15 cellular contexts compared by ENCODE assay signal in the genomic region with DNA sequence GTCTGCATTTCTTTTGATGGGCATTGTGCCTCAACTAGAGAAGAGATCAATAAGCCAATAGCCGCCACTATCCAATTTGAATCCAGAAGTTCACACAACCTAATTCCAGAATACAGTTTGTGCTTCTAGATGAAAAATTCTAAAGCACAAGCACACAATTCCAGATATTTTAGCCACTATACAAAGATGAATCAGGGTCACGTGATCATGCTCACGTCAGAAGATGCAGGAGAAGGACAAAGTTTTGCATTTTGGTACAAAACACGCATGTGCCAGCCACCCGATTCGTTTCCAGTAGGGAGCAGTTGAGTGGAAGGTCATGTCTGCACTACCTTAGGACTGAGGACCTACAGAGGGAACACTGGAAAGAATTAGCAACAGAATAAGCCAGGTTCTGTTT. TPM values are rescaled to one million over a fixed set of nuclear protein-coding genes. Genes with fewer than 3 reads are reported as not detected.
DNase-seq lines count a peak whose midpoint lies in the region; ATAC-seq, FAIRE-seq and TF ChIP-seq lines count a peak whose summit lies in the region.
"Had no signal": no experiment of that assay in that cellular context is flagged by ENCODE, and none has a peak within 500 bp of the region (broad histone marks: within the 10 kb centered on the region; RNA-seq: fewer than 3 reads in every experiment).

No MANE protein-coding gene starts in this region.

- WGBS in HepG2 (ENCODE audit: low lambda C conversion rate), result 48% methylated on average over 6 of the region's 6 CpGs
- WGBS in right lobe of liver (ENCODE audit: insufficient coverage, low coverage, low lambda C conversion rate, missing lambda C conversion rate), result 67% methylated on average over 4 of the region's 6 CpGs

- no peak overlapping the region for H3K27ac ChIP-seq in HepG2 (ENCODE audit: extremely low read length, insufficient read depth, low read length)
- H3K27ac ChIP-seq in right lobe of liver, result no peak overlapping the region
- H3K27ac ChIP-seq in kidney (ENCODE audit: low read depth in 2 of 2, low read length in 2 of 2), result peak overlapping the region; percentile 56 to 64
- peak overlapping the region; percentile 80 for H3K27ac ChIP-seq in lower lobe of right lung
- H3K27ac ChIP-seq in substantia nigra (ENCODE audit: low read depth, low read length, poor library complexity, severe bottlenecking), result no peak overlapping the region
- H3K27ac ChIP-seq: BLaER1 treated with 17β-estradiol and CSF1 and Interleukin-3, amounts not matched to agents 10 nM and 100 nM had no signal

- no peak for TF ChIP-seq RAD21 in HepG2 (CRISPR knock-in tag; IDR thresholded peaks at IDR 0.05)

- TF ChIP-seq CTCF in HepG2 (CRISPR knock-in tag; IDR thresholded peaks at IDR 0.05) (no peak), right lobe of liver (IDR thresholded peaks at IDR 0.05) (no peak), kidney (IDR thresholded peaks at IDR 0.05; ENCODE audit: borderline replicate concordance, extremely low read depth, insufficient read depth) (no peak), lower lobe of right lung (IDR thresholded peaks at IDR 0.05) (no peak)

- H3K36me3 ChIP-seq in HepG2 (replicated peaks in 1 of 2; ENCODE audit: control insufficient read depth in 1 of 2, insufficient read depth in 2 of 2, low read length in 2 of 2) (no peaks in the 10 kb centered on the region), right lobe of liver (no peaks in the 10 kb centered on the region), kidney (ENCODE audit: control insufficient read depth in 1 of 2, insufficient read depth in 2 of 2, low read length in 2 of 2) (peaks cover 0 to 3% of the 10 kb centered on the region in 2 donors), lower lobe of right lung (no peaks in the 10 kb centered on the region)
- H3K36me3 ChIP-seq: BLaER1 treated with 17β-estradiol and CSF1 and Interleukin-3, amounts not matched to agents 10 nM and 100 nM; HAP-1 had no signal

- TF ChIP-seq EP300 in HepG2 (IDR thresholded peaks at IDR 0.05; ENCODE audit: low read depth in 2 of 2, low read length in 2 of 2), result no peak
- TF ChIP-seq EP300 in HepG2 (CRISPR knock-in tag; IDR thresholded peaks at IDR 0.05; ENCODE audit: borderline replicate concordance), result no peak

- CTCF ChIA-PET in HepG2 (lab: Yijun Ruan, JAX; ENCODE audit: low intra/inter-chr PET ratio, low total read pairs), result no interaction called here

- DNase-seq in HepG2 (ENCODE audit: low spot score) (no peak), right lobe of liver (no peak), kidney (no peak), lower lobe of right lung (no peak), substantia nigra (lab: John Stamatoyannopoulos, UW) (no peak)
- DNase-seq in stimulated activated CD8-positive, alpha-beta memory T cell treated with anti-CD3 and anti-CD28 coated beads, Interleukin-4, amount 100 ng/mL, for 48 hours, result no peak
- DNase-seq: 8988T; ACHN; CD4-positive, CD25-positive, alpha-beta regulatory T cell; DMS53 had no signal

- no peaks in the 10 kb centered on the region for H4K20me1 ChIP-seq in HepG2 (ENCODE audit: insufficient read depth, low read length)
- H4K20me1 ChIP-seq: BLaER1 treated with 17β-estradiol and CSF1 and Interleukin-3, amounts not matched to agents 10 nM and 100 nM had no signal

- intact Hi-C loops in HepG2 (cut with micrococcal nuclease; ENCODE audit: unreplicated experiment), result no loop called here
- intact Hi-C loops in right lobe of liver (cut with DNase I), result no loop called here
- intact Hi-C loops in kidney (cut with DNase I), result no loop called here
- intact Hi-C loops in lower lobe of right lung (cut with DNase I), result no loop called here

- H3K9me3 ChIP-seq in HepG2 (ENCODE audit: low read length) (no peaks in the 10 kb centered on the region), right lobe of liver (no peaks in the 10 kb centered on the region), kidney (ENCODE audit: control insufficient read depth in 1 of 2, low read length in 2 of 2) (no peaks in the 10 kb centered on the region), lower lobe of right lung (no peaks in the 10 kb centered on the region)

- no TSS peak for BruUV-seq in HepG2 (replicated peaks; lab: Mats Ljungman, UMichigan)

- ATAC-seq in HepG2 (no peak), right lobe of liver (no peak), lower lobe of right lung (no peak), GM19455 (IDR thresholded peaks at IDR 0.05; ENCODE audit: unreplicated experiment) (no peak)

- no peak for TF ChIP-seq POLR2A in HepG2 (IDR thresholded peaks at IDR 0.05; ENCODE audit: insufficient read depth in 1 of 2, low read depth in 2 of 2, low read length in 2 of 2)
- no peak for TF ChIP-seq POLR2A in right lobe of liver (IDR thresholded peaks at IDR 0.05)

- no peaks in the 10 kb centered on the region for H3K27me3 ChIP-seq in HepG2 (ENCODE audit: control insufficient read depth in 1 of 2, insufficient read depth in 2 of 2, low read length in 2 of 2)
- H3K27me3 ChIP-seq in right lobe of liver, result no peaks in the 10 kb centered on the region
- no peaks in the 10 kb centered on the region for H3K27me3 ChIP-seq in lower lobe of right lung (ENCODE audit: low read depth)
- H3K27me3 ChIP-seq: BLaER1 treated with 17β-estradiol and CSF1 and Interleukin-3, amounts not matched to agents 10 nM and 100 nM had no signal

- in situ Hi-C loops in HepG2 (cut with HindIII; ENCODE audit: extremely low pct_ligation_motif_present, low pct_unique_long_range_greater_than_20kb), result no loop called here

- POLR2A ChIA-PET in HepG2 (lab: Yijun Ruan, JAX), result no interaction called here

- H3K9ac ChIP-seq in HepG2 (ENCODE audit: insufficient read depth, low read depth, low read length), result no peak overlapping the region
- peak overlapping the region in 1 of 2 donors; percentile 83 for H3K9ac ChIP-seq in kidney (ENCODE audit: low read length in 2 of 2)
- H3K9ac ChIP-seq: BLaER1 treated with 17β-estradiol and CSF1 and Interleukin-3, amounts not matched to agents 10 nM and 100 nM had no signal

- FAIRE-seq in HepG2 (lab: Jason Lieb, UNC), result no peak
- FAIRE-seq in kidney (lab: Jason Lieb, UNC), result no peak
- FAIRE-seq: H1, HTR-8/SVneo had no signal

- H2AFZ ChIP-seq in HepG2 (ENCODE audit: low read length), result no peak overlapping the region

- no peak overlapping the region for H3K4me3 ChIP-seq in HepG2 (replicated peaks in 1 of 3; ENCODE audit: insufficient read depth in 1 of 3, low read depth in 2 of 3, low read length in 3 of 3)
- H3K4me3 ChIP-seq in right lobe of liver, result no peak overlapping the region
- H3K4me3 ChIP-seq in kidney (ENCODE audit: low read length in 2 of 2), result peak overlapping the region; percentile 21 to 75
- no peak overlapping the region for H3K4me3 ChIP-seq in lower lobe of right lung
- H3K4me3 ChIP-seq: BLaER1 treated with 17β-estradiol and CSF1 and Interleukin-3, amounts not matched to agents 10 nM and 100 nM; HAP-1 had no signal

- no peaks in the 10 kb centered on the region for H3K4me1 ChIP-seq in HepG2 (ENCODE audit: insufficient read depth, low read length)
- H3K4me1 ChIP-seq in right lobe of liver, result peaks cover 0 to 10% (median 0%) of the 10 kb centered on the region in 4 donors
- H3K4me1 ChIP-seq in kidney (ENCODE audit: control insufficient read depth in 1 of 2, insufficient read depth in 1 of 2, low read depth in 1 of 2, low read length in 2 of 2), result peaks cover 11 to 12% of the 10 kb centered on the region in 2 donors
- H3K4me1 ChIP-seq in lower lobe of right lung, result peaks cover 19% of the 10 kb centered on the region
- H3K4me1 ChIP-seq: HAP-1 had no signal

- no peaks in the 10 kb centered on the region for H3K79me2 ChIP-seq in HepG2 (ENCODE audit: insufficient read depth, low read length)

- H3K4me2 ChIP-seq in HepG2 (ENCODE audit: low read depth, low read length), result no peak overlapping the region
- H3K4me2 ChIP-seq: BLaER1 treated with 17β-estradiol and CSF1 and Interleukin-3, amounts not matched to agents 10 nM and 100 nM had no signal

TF ChIP-seq in HepG2, 621 proteins besides CTCF, POLR2A, EP300 and RAD21 (continues in another document):
- TF ChIP-seq RAD51 (IDR thresholded peaks at IDR 0.05; ENCODE audit: borderline replicate concordance), result peak; percentile 79

RNA-seq across cellular contexts. Expression of gene KCNJ15, which starts 3.6 kb away (rescaled TPM):
- total RNA-seq in HepG2 (2016; rRNA removed; fragmentation: Illumina TruSeq; extraction: Trizol), result not detected in 2 replicates
- total RNA-seq in HepG2 (2016; cell fraction: cytosol; rRNA removed; fragmentation: Illumina TruSeq; extraction: Trizol; ENCODE audit: low read depth), result not detected in 2 replicates
- total RNA-seq in HepG2 (2016; cell fraction: insoluble cytoplasmic fraction; rRNA removed; fragmentation: Illumina TruSeq; extraction: Trizol), result not detected in 2 replicates
- not detected in 2 replicates for total RNA-seq in HepG2 (2016; cell fraction: membrane; rRNA removed; fragmentation: Illumina TruSeq; extraction: Trizol)
- not detected in 2 replicates for total RNA-seq in HepG2 (2016; cell fraction: nucleus; rRNA removed; fragmentation: Illumina TruSeq; extraction: Trizol)
- polyA plus RNA-seq in HepG2 (2011; rRNA removed), result not detected in 2 replicates
- polyA plus RNA-seq in HepG2 (2011; cell fraction: cytosol; rRNA removed), result not detected in 2 replicates
- not detected in 2 replicates for polyA plus RNA-seq in HepG2 (2011; cell fraction: nucleus; rRNA removed)
- polyA plus RNA-seq in HepG2 (2012), result not detected in 2 replicates
- not detected in 2 replicates for polyA plus RNA-seq in HepG2 (2016; cell fraction: cytosol; fragmentation: Illumina TruSeq; extraction: Trizol; ENCODE audit: low read depth)
- not detected in 2 replicates for polyA plus RNA-seq in HepG2 (2016; cell fraction: insoluble cytoplasmic fraction; fragmentation: Illumina TruSeq; extraction: Trizol; ENCODE audit: low read depth)
- polyA plus RNA-seq in HepG2 (2016; cell fraction: membrane; fragmentation: Illumina TruSeq; extraction: Trizol; ENCODE audit: low read depth), result not detected in 2 replicates
- polyA plus RNA-seq in HepG2 (2016; cell fraction: nucleus; fragmentation: Illumina TruSeq; extraction: Trizol; ENCODE audit: insufficient read depth, low read depth), result not detected in 2 replicates
- 2.6 TPM in 1 of 2 replicates, not detected in the other for polyA minus RNA-seq in HepG2 (2011; rRNA and poly(A)+ RNA removed; ENCODE audit: low replicate concordance)
- polyA minus RNA-seq in HepG2 (2011; cell fraction: cytosol; rRNA and poly(A)+ RNA removed), result not detected in 2 replicates
- polyA minus RNA-seq in HepG2 (2011; cell fraction: nucleus; rRNA and poly(A)+ RNA removed), result not detected in 2 replicates
- total RNA-seq in right lobe of liver, result 1 to 10 TPM in 4 of 6 experiments, under 1 TPM in 2; 0.43 to 3.5 (median 1.1) TPM
- total RNA-seq in kidney, result 142 TPM
- 102 TPM for polyA plus RNA-seq in kidney (ENCODE audit: insufficient read depth, low read depth, low replicate concordance)
- 62.7 TPM for total RNA-seq in lower lobe of right lung
- total RNA-seq: H1 had no signal
- polyA plus RNA-seq: CD4-positive, CD25-positive, alpha-beta regulatory T cell had no signal

Comparison
In these comparisons a context has a peak if more than half of its experiments do, and no peak if none do; other contexts are left out.
1. H3K27ac ChIP-seq: peak in kidney (2 of 2) and lower lobe of right lung (single experiment); none in HepG2 (single experiment), right lobe of liver (0 of 3) and substantia nigra (single experiment).
2. H3K4me3 ChIP-seq: peak in kidney (2 of 2); none in HepG2 (0 of 3), right lobe of liver (0 of 3) and lower lobe of right lung (single experiment).
3. RNA of gene KCNJ15, which starts 3.6 kb away (total RNA-seq): 142 TPM in kidney (single experiment) and 62.7 TPM in lower lobe of right lung (single experiment); 0.43 to 3.5 TPM in right lobe of liver and not detected in HepG2; every median in the first group is over 10 times any median in the second.